In genomic region chr1:94039514-94039870, GRCh38 we compare ENCODE assay signal across 8 cellular contexts.
A peak's percentile ranks its signal among the peaks of the same experiment; 100 is the strongest.
DNase-seq lines count a peak whose midpoint lies in the region; ATAC-seq and TF ChIP-seq lines count a peak whose summit lies in the region.

No MANE protein-coding gene starts in this region.

- H3K36me3 Mint-ChIP-seq in Calu3 (ENCODE audit: insufficient read depth, unreplicated experiment) = peaks cover 5% of the 10 kb centered on the region
- no peaks in the 10 kb centered on the region for H3K36me3 Mint-ChIP-seq in glutamatergic neuron (ENCODE audit: unreplicated experiment)

- BruUV-seq in Calu3 (replicated peaks; lab: Mats Ljungman, UMichigan) = no TSS peak
- no TSS peak for BruUV-seq in Panc1 (replicated peaks; lab: Mats Ljungman, UMichigan)

- POLR2A ChIA-PET in Panc1 (lab: Charles Lee) = no interaction called here

- H3K27ac Mint-ChIP-seq in Calu3 (ENCODE audit: unreplicated experiment) (no peak overlapping the region), glutamatergic neuron (ENCODE audit: unreplicated experiment) (no peak overlapping the region)

- H3K4me3 ChIP-seq in Panc1 (ENCODE audit: low read depth in 2 of 2, low read length in 2 of 2) = no peak overlapping the region

- H3K4me1 ChIP-seq in Panc1 (ENCODE audit: control insufficient read depth, insufficient read depth, low read length) = peaks cover 11% of the 10 kb centered on the region

- DNase-seq in Calu3 (peak; percentile 75), HK-2 (ENCODE audit: unreplicated experiment) (peak; percentile 72), Panc1 (ENCODE audit: low read depth, low spot score) (peak; percentile 47), glutamatergic neuron (peak; percentile 81), pons (ENCODE audit: low spot score) (peak; percentile 65)
- peak; percentile 20 for DNase-seq in activated T-helper 9 cell treated with anti-CD3 and anti-CD28 coated beads, Interleukin-2, amount 50 U/mL, for 16 hours (ENCODE audit: low read depth)

- H3K4me1 Mint-ChIP-seq in Calu3 (ENCODE audit: low read depth, unreplicated experiment) = peaks cover 16% of the 10 kb centered on the region
- peaks cover 11% of the 10 kb centered on the region for H3K4me1 Mint-ChIP-seq in glutamatergic neuron (ENCODE audit: low read depth, unreplicated experiment)

- intact Hi-C loops in Calu3 (cut with micrococcal nuclease; ENCODE audit: unreplicated experiment) = no loop called here
- intact Hi-C loops in Panc1 (cut with micrococcal nuclease; ENCODE audit: unreplicated experiment) = no loop called here

- in situ Hi-C loops in Panc1 (cut with HindIII; ENCODE audit: low pct_unique_long_range_greater_than_20kb, low sequenced_read_pairs) = no loop called here

- no peaks in the 10 kb centered on the region for H3K27me3 ChIP-seq in Panc1 (ENCODE audit: control insufficient read depth, insufficient read depth, low read length)

- no peaks in the 10 kb centered on the region for H3K9me3 ChIP-seq in Panc1 (ENCODE audit: control insufficient read depth, insufficient read depth, low read depth, low read length)

- TF ChIP-seq CTCF in Calu3 (IDR thresholded peaks at IDR 0.05; ENCODE audit: unreplicated experiment) (peak; percentile 84), Panc1 (IDR thresholded peaks at IDR 0.05) (peak; percentile 91), glutamatergic neuron (IDR thresholded peaks at IDR 0.05; ENCODE audit: partially characterized antibody, unreplicated experiment) (peak; percentile 90)

- H3K9me3 Mint-ChIP-seq in Calu3 (ENCODE audit: low read depth, unreplicated experiment) (no peaks in the 10 kb centered on the region), glutamatergic neuron (ENCODE audit: unreplicated experiment) (peaks cover 3% of the 10 kb centered on the region)

- ATAC-seq in Panc1 = peak; percentile 78
- ATAC-seq in GM19351 (IDR thresholded peaks at IDR 0.05; ENCODE audit: unreplicated experiment) = no peak
- no peak for ATAC-seq in GM21576 (IDR thresholded peaks at IDR 0.05; ENCODE audit: unreplicated experiment)

- peak overlapping the region; percentile 70 for H3K27ac ChIP-seq in Panc1 (ENCODE audit: low read length)

- CTCF ChIA-PET in Calu3 (lab: Charles Lee) = interaction anchor here (0.6 to 2.7 kb wide), 10 partner anchors 11 to 424 kb away, joined by 3 to 34 read pairs (median 4); no protein-coding TSS in a partner anchor
- CTCF ChIA-PET in Panc1 (lab: Charles Lee) = interaction anchor here (0.7 to 2.5 kb wide), 9 partner anchors 10 to 297 kb away, joined by 3 to 15 read pairs (median 3); no protein-coding TSS in a partner anchor

- H3K27me3 Mint-ChIP-seq in Calu3 (ENCODE audit: unreplicated experiment) = no peaks in the 10 kb centered on the region
- H3K27me3 Mint-ChIP-seq in glutamatergic neuron (ENCODE audit: unreplicated experiment) = peaks cover 2% of the 10 kb centered on the region

- H3K4me3 Mint-ChIP-seq in Calu3 (ENCODE audit: low read depth, unreplicated experiment) = no peak overlapping the region
- no peak overlapping the region for H3K4me3 Mint-ChIP-seq in glutamatergic neuron (ENCODE audit: unreplicated experiment)

- H3K36me3 ChIP-seq in Panc1 (ENCODE audit: control insufficient read depth, insufficient read depth, low read length) = no peaks in the 10 kb centered on the region

Comparison
In these comparisons a context has a peak if more than half of its experiments do, and no peak if none do; other contexts are left out.
1. DNase-seq: peak in every context shown above with its lines; median percentile 81 in glutamatergic neuron; 75 in Calu3; 72 in HK-2; 65 in pons; 47 in Panc1; 20 in activated T-helper 9 cell treated with anti-CD3 and anti-CD28 coated beads, Interleukin-2, amount 50 U/mL, for 16 hours.